26 cellular contexts compared by ENCODE assay signal in the genomic region with DNA sequence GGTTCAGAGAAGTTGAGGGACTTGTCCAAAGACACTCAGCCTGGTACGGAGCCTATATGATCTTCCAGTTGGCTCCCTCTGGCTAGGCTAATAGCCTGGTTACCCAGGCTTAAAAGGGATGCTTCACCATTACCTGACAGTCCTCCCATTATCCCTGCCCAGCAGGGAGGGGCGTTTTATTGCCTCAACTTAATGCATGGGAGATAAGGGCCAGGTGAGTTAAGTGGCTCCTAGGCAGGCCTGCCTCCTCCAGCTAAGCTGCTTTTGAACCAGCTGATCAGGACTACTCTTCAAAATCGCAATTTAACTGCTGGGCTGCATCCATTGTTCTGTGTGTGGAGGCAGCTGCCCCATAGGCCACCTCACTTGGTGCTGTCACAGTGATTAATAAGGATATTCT. TPM values are rescaled to one million over a fixed set of nuclear protein-coding genes. Genes with fewer than 3 reads are reported as not detected.
DNase-seq lines count a peak whose midpoint lies in the region; TF ChIP-seq lines count a peak whose summit lies in the region.
"Had no signal": no experiment of that assay in that cellular context is flagged by ENCODE, and none has a peak within 500 bp of the region (broad histone marks: within the 10 kb centered on the region; RNA-seq: fewer than 3 reads in every experiment).

No MANE protein-coding gene starts in this region.

- no peaks in the 10 kb centered on the region for H3K9me3 ChIP-seq in vagina
- H3K9me3 ChIP-seq: ascending aorta, neutrophil, thoracic aorta had no signal

- no peak for TF ChIP-seq POLR2A in vagina (IDR thresholded peaks at IDR 0.05)

- no peak overlapping the region for H3K27ac Mint-ChIP-seq in activated T-helper 1 cell treated with anti-CD3 and anti-CD28 coated beads, Interleukin-12 subunit alpha, Interleukin-12 subunit beta, Interleukin-2, Interleukin-4 antibody, amounts not matched to agents 30 ng/mL and 10 ng/mL and 1 ng/mL, durations not matched to agents 14 hours and 24 hours and 36 hours
- H3K27ac Mint-ChIP-seq: activated T-cell treated with anti-CD3 and anti-CD28 coated beads, Interleukin-2, amount 50 U/mL, for 24 hours; IgD-negative memory B cell had no signal

- H3K27ac ChIP-seq in vagina = no peak overlapping the region
- H3K27ac ChIP-seq: 22Rv1, ascending aorta, dorsolateral prefrontal cortex, neutrophil, thoracic aorta had no signal

- no peaks in the 10 kb centered on the region for H3K27me3 ChIP-seq in vagina
- H3K27me3 ChIP-seq: ascending aorta, dorsolateral prefrontal cortex, neutrophil had no signal

- TF ChIP-seq CTCF in vagina (IDR thresholded peaks at IDR 0.05) = no peak

- no peak overlapping the region for H3K4me3 ChIP-seq in vagina
- H3K4me3 ChIP-seq: ascending aorta, dorsolateral prefrontal cortex, skin epidermis, thoracic aorta had no signal

- intact Hi-C loops in activated T-helper 1 cell treated with anti-CD3 and anti-CD28 coated beads, Interleukin-12 subunit alpha, Interleukin-12 subunit beta, Interleukin-2, Interleukin-4 antibody, amounts not matched to agents 30 ng/mL and 10 ng/mL and 1 ng/mL, durations not matched to agents 14 hours and 24 hours and 36 hours (cut with micrococcal nuclease) = no loop called here
- intact Hi-C loops in vagina (cut with DNase I) = no loop called here

- peaks cover 5% of the 10 kb centered on the region for H3K27me3 Mint-ChIP-seq in activated T-helper 1 cell treated with anti-CD3 and anti-CD28 coated beads, Interleukin-12 subunit alpha, Interleukin-12 subunit beta, Interleukin-2, Interleukin-4 antibody, amounts not matched to agents 30 ng/mL and 10 ng/mL and 1 ng/mL, durations not matched to agents 14 hours and 24 hours and 36 hours (ENCODE audit: insufficient read depth)
- H3K27me3 Mint-ChIP-seq: activated T-cell treated with anti-CD3 and anti-CD28 coated beads, Interleukin-2, amount 50 U/mL, for 24 hours; IgD-negative memory B cell; stimulated activated memory B cell treated with anti-CD40 and anti-IgM and Interleukin-4, amounts not matched to agents 10 μg/mL and 1 μg/mL and 100 μg/mL, for 72 hours had no signal

- H3K4me3 Mint-ChIP-seq in activated T-helper 1 cell treated with anti-CD3 and anti-CD28 coated beads, Interleukin-12 subunit alpha, Interleukin-12 subunit beta, Interleukin-2, Interleukin-4 antibody, amounts not matched to agents 30 ng/mL and 10 ng/mL and 1 ng/mL, durations not matched to agents 14 hours and 24 hours and 36 hours = no peak overlapping the region
- H3K4me3 Mint-ChIP-seq: activated T-cell treated with anti-CD3 and anti-CD28 coated beads, Interleukin-2, amount 50 U/mL, for 24 hours; IgD-negative memory B cell; stimulated activated memory B cell treated with anti-CD40 and anti-IgM and Interleukin-4, amounts not matched to agents 10 μg/mL and 1 μg/mL and 100 μg/mL, for 72 hours had no signal

- peaks cover 38% of the 10 kb centered on the region for H3K4me1 Mint-ChIP-seq in activated T-helper 1 cell treated with anti-CD3 and anti-CD28 coated beads, Interleukin-12 subunit alpha, Interleukin-12 subunit beta, Interleukin-2, Interleukin-4 antibody, amounts not matched to agents 30 ng/mL and 10 ng/mL and 1 ng/mL, durations not matched to agents 14 hours and 24 hours and 36 hours (ENCODE audit: low read depth)

- H3K36me3 ChIP-seq in vagina = no peaks in the 10 kb centered on the region
- H3K36me3 ChIP-seq: ascending aorta, neutrophil, thoracic aorta had no signal

- DNase-seq in DMS53 (lab: John Stamatoyannopoulos, UW) (peak; percentile 68), DMS53 treated with DMSO at 0.1 percent for 48 hours (lab: John Stamatoyannopoulos, UW; ENCODE audit: unreplicated experiment) (no peak), NCI-H1436 treated with DMSO at 0.1 percent for 48 hours (lab: John Stamatoyannopoulos, UW) (peak; percentile 48), NCI-H510A (lab: John Stamatoyannopoulos, UW) (peak; percentile 90), mesenteric fat pad (ENCODE audit: low spot score) (peak; percentile 59), vagina (ENCODE audit: extremely low spot score in 2 of 2) (no peak), anterior cingulate cortex (lab: John Stamatoyannopoulos, UW) (no peak)
- no peak for DNase-seq in activated T-helper 1 cell treated with anti-CD3 and anti-CD28 coated beads, Interleukin-12 subunit alpha, Interleukin-12 subunit beta, Interleukin-2, Interleukin-4 antibody, amounts not matched to agents 30 ng/mL and 10 ng/mL and 1 ng/mL, durations not matched to agents 14 hours and 24 hours and 36 hours (ENCODE audit: low spot score)
- DNase-seq: activated naive CD4-positive, alpha-beta T cell treated with anti-CD3 and anti-CD28 coated beads, Interleukin-2, amount 50 U/mL, for 16 hours; activated T-cell treated with anti-CD3 and anti-CD28 coated beads, Interleukin-2, amount 50 U/mL, for 24 hours; AML-193; central memory CD4-positive, alpha-beta T cell; dorsolateral prefrontal cortex; kidney glomerular epithelial cell; mammary epithelial cell; NCI-H1694; NCI-H82; SHP77; stimulated activated CD4-positive, alpha-beta T cell treated with anti-CD3 and anti-CD28 coated beads, Interleukin-2, amount 100 ng/mL, for 24 hours had no signal

- H3K4me1 ChIP-seq in vagina = peaks cover 9% of the 10 kb centered on the region
- H3K4me1 ChIP-seq: ascending aorta had no signal

- peaks cover 3% of the 10 kb centered on the region for H3K36me3 Mint-ChIP-seq in activated T-helper 1 cell treated with anti-CD3 and anti-CD28 coated beads, Interleukin-12 subunit alpha, Interleukin-12 subunit beta, Interleukin-2, Interleukin-4 antibody, amounts not matched to agents 30 ng/mL and 10 ng/mL and 1 ng/mL, durations not matched to agents 14 hours and 24 hours and 36 hours (ENCODE audit: low read depth)
- H3K36me3 Mint-ChIP-seq: stimulated activated memory B cell treated with anti-CD40 and anti-IgM and Interleukin-4, amounts not matched to agents 10 μg/mL and 1 μg/mL and 100 μg/mL, for 72 hours had no signal

- H3K9me3 Mint-ChIP-seq in activated T-helper 1 cell treated with anti-CD3 and anti-CD28 coated beads, Interleukin-12 subunit alpha, Interleukin-12 subunit beta, Interleukin-2, Interleukin-4 antibody, amounts not matched to agents 30 ng/mL and 10 ng/mL and 1 ng/mL, durations not matched to agents 14 hours and 24 hours and 36 hours = no peaks in the 10 kb centered on the region
- H3K9me3 Mint-ChIP-seq: activated T-cell treated with anti-CD3 and anti-CD28 coated beads, Interleukin-2, amount 50 U/mL, for 24 hours; IgD-negative memory B cell; stimulated activated memory B cell treated with anti-CD40 and anti-IgM and Interleukin-4, amounts not matched to agents 10 μg/mL and 1 μg/mL and 100 μg/mL, for 72 hours had no signal

RNA-seq across cellular contexts. Expression of a gene that starts 27.9 kb away (rescaled TPM):
- total RNA-seq in mesenteric fat pad (0.58 TPM), vagina (3.4 TPM)
- total RNA-seq in activated T-helper 1 cell treated with anti-CD3 and anti-CD28 coated beads, Interleukin-12 subunit alpha, Interleukin-12 subunit beta, Interleukin-2, Interleukin-4 antibody, amounts not matched to agents 30 ng/mL and 10 ng/mL and 1 ng/mL, durations not matched to agents 14 hours and 24 hours and 36 hours = 0.49 and 0.61 TPM in 2 replicates
- total RNA-seq: ascending aorta, mammary epithelial cell had no signal

Comparison
In these comparisons a context has a peak if more than half of its experiments do, and no peak if none do; other contexts are left out.
1. DNase-seq: peak in DMS53 (single experiment), NCI-H1436 treated with DMSO at 0.1 percent for 48 hours (single experiment), NCI-H510A (single experiment) and mesenteric fat pad (single experiment); none in DMS53 treated with DMSO at 0.1 percent for 48 hours (single experiment), activated T-helper 1 cell treated with anti-CD3 and anti-CD28 coated beads, Interleukin-12 subunit alpha, Interleukin-12 subunit beta, Interleukin-2, Interleukin-4 antibody, amounts not matched to agents 30 ng/mL and 10 ng/mL and 1 ng/mL, durations not matched to agents 14 hours and 24 hours and 36 hours (single experiment), vagina (0 of 2) and anterior cingulate cortex (0 of 58).